18 cellular contexts compared by ENCODE assay signal in genomic region chr20:17720755-17721154, GRCh38. TPM values are rescaled to one million over a fixed set of nuclear protein-coding genes. Genes with fewer than 3 reads are reported as not detected.
DNase-seq lines count a peak whose midpoint lies in the region; ATAC-seq, FAIRE-seq and TF ChIP-seq lines count a peak whose summit lies in the region.
"Had no signal": no experiment of that assay in that cellular context is flagged by ENCODE, and none has a peak within 500 bp of the region (broad histone marks: within the 10 kb centered on the region; RNA-seq: fewer than 3 reads in every experiment).

No MANE protein-coding gene starts in this region.

- DNase-seq in Caco-2 (no peak), H9 (no peak), RPMI8226 (peak; percentile 81), left lung (no peak), GM12892 (ENCODE audit: insufficient read length) (no peak), NCI-H2029 treated with DMSO at 0.1 percent for 48 hours (lab: John Stamatoyannopoulos, UW) (no peak)
- no peak for DNase-seq in effector memory CD4-positive, alpha-beta T cell
- DNase-seq: AML-193; CD4-positive, alpha-beta T cell; DMS153; GF-D8; GM23248; H7; Karpas-422 had no signal

- no peak overlapping the region for H2AFZ ChIP-seq in H9 (ENCODE audit: low read length)
- H2AFZ ChIP-seq: GM23248 had no signal

- H3K23ac ChIP-seq in H9 (ENCODE audit: insufficient read length, low read depth, low read length), result no peak overlapping the region

- no CpG with 5 or more reads among the region's 4 CpGs for WGBS in H9 (ENCODE audit: extremely low coverage, insufficient read length, low lambda C conversion rate)

- H3T11ph ChIP-seq in H9 (ENCODE audit: low read length), result no peak overlapping the region

- TF ChIP-seq CTCF in Caco-2 (IDR thresholded peaks at IDR 0.05; ENCODE audit: insufficient read depth in 1 of 2, low read depth in 1 of 2, low read length in 1 of 2, severe bottlenecking in 1 of 2, unreplicated experiment in 1 of 2), result no peak
- no peak for TF ChIP-seq CTCF in H9 (conservative IDR thresholded peaks at IDR 0.05)
- no peak for TF ChIP-seq CTCF in left lung (IDR thresholded peaks at IDR 0.05)

- H3K27me3 ChIP-seq in Caco-2 (replicated peaks; ENCODE audit: control insufficient read depth, insufficient read depth, low read length) (no peaks in the 10 kb centered on the region), H9 (ENCODE audit: insufficient read depth, low read length) (no peaks in the 10 kb centered on the region), left lung (no peaks in the 10 kb centered on the region)
- no peaks in the 10 kb centered on the region for H3K27me3 ChIP-seq in effector memory CD4-positive, alpha-beta T cell (replicated peaks; ENCODE audit: control insufficient read depth, insufficient read depth, low read length, poor library complexity, severe bottlenecking)

- H2BK12ac ChIP-seq in H9 (ENCODE audit: insufficient read length, low read depth, low read length), result no peak overlapping the region

- no peak for TF ChIP-seq POLR2A in GM12892 (IDR thresholded peaks at IDR 0.05; ENCODE audit: low read depth, low read length)

- H3K9me3 Mint-ChIP-seq in Caco-2 (ENCODE audit: unreplicated experiment) (no peaks in the 10 kb centered on the region), H9 (no peaks in the 10 kb centered on the region; a peak in 2 of 5 replicates)
- H3K9me3 Mint-ChIP-seq: CD4-positive, alpha-beta T cell had no signal

- POLR2A ChIA-PET in Caco-2 (lab: Charles Lee), result no interaction called here

- no peak overlapping the region for H3K4me3 Mint-ChIP-seq in Caco-2 (ENCODE audit: unreplicated experiment)
- no peak overlapping the region for H3K4me3 Mint-ChIP-seq in H9
- H3K4me3 Mint-ChIP-seq: CD4-positive, alpha-beta T cell had no signal

- no TSS peak for BruUV-seq in Caco-2 (replicated peaks; lab: Mats Ljungman, UMichigan)

- no peak overlapping the region for H4K91ac ChIP-seq in H9 (ENCODE audit: insufficient read length, low read depth, low read length)

- no peak overlapping the region for H3K4ac ChIP-seq in H9 (ENCODE audit: low read depth, low read length)

- peaks cover 5% of the 10 kb centered on the region; the same call in 1 of the 2 replicates for H3K9me3 ChIP-seq in Caco-2
- no peaks in the 10 kb centered on the region for H3K9me3 ChIP-seq in H9 (ENCODE audit: control insufficient read depth, low read depth, low read length)
- no peaks in the 10 kb centered on the region for H3K9me3 ChIP-seq in left lung
- H3K9me3 ChIP-seq in effector memory CD4-positive, alpha-beta T cell (ENCODE audit: control insufficient read depth, low read length), result no peaks in the 10 kb centered on the region

- CTCF ChIA-PET in Caco-2 (lab: Charles Lee), result no interaction called here

- H3K79me2 ChIP-seq in H9 (ENCODE audit: insufficient read depth, low read length), result no peaks in the 10 kb centered on the region

- H3K27me3 Mint-ChIP-seq in Caco-2 (ENCODE audit: insufficient read depth, unreplicated experiment) (no peaks in the 10 kb centered on the region), H9 (ENCODE audit: low read depth) (peaks cover 10% of the 10 kb centered on the region)

- H2AK5ac ChIP-seq in H9 (ENCODE audit: insufficient read length, low read length), result no peak overlapping the region

- H3K4me1 ChIP-seq in Caco-2, result peaks cover 48% of the 10 kb centered on the region
- no peaks in the 10 kb centered on the region for H3K4me1 ChIP-seq in H9 (ENCODE audit: insufficient read depth, low read length)
- H3K4me1 ChIP-seq in left lung, result no peaks in the 10 kb centered on the region
- no peaks in the 10 kb centered on the region for H3K4me1 ChIP-seq in effector memory CD4-positive, alpha-beta T cell (ENCODE audit: control insufficient read depth, insufficient read depth, low read length, poor library complexity, severe bottlenecking)

- no peak overlapping the region for H2BK5ac ChIP-seq in H9 (ENCODE audit: insufficient read length, low read length)

- no peak overlapping the region for H3K18ac ChIP-seq in H9 (ENCODE audit: insufficient read length, low read depth, low read length)

- H3K36me3 Mint-ChIP-seq in Caco-2 (ENCODE audit: insufficient read depth, unreplicated experiment) (peaks cover 32% of the 10 kb centered on the region), H9 (ENCODE audit: insufficient read depth in 1 of 3, low read depth in 3 of 3) (no peaks in the 10 kb centered on the region)

- no peak overlapping the region for H3K9ac ChIP-seq in H9 (ENCODE audit: extremely low read depth, insufficient read length, low read length)
- H3K9ac ChIP-seq: GM23248 had no signal

- intact Hi-C loops in Caco-2 (cut with micrococcal nuclease; ENCODE audit: unreplicated experiment) (loop anchor here (1.0 kb wide), 2 partner anchors 11 to 36 kb away; no protein-coding TSS in a partner anchor), left lung (cut with DNase I) (no loop called here)

- H3K4me1 Mint-ChIP-seq in Caco-2 (ENCODE audit: low read depth, unreplicated experiment) (peaks cover 43% of the 10 kb centered on the region), H9 (no peaks in the 10 kb centered on the region)

- no peak overlapping the region for H3K4me2 ChIP-seq in H9 (ENCODE audit: insufficient read depth, insufficient read length, low read length)

- no peak overlapping the region for H4K8ac ChIP-seq in H9 (replicated peaks; ENCODE audit: insufficient read length, low read depth, low read length)

- no peak overlapping the region for H2BK120ac ChIP-seq in H9 (ENCODE audit: low read depth, low read length, poor library complexity, severe bottlenecking)

- FAIRE-seq in GM12892 (lab: Jason Lieb, UNC), result no peak
- FAIRE-seq: A204.1, GM19239 had no signal

- H4K5ac ChIP-seq in H9 (ENCODE audit: insufficient read length, low read depth, low read length), result no peak overlapping the region

- no peaks in the 10 kb centered on the region for H4K20me1 ChIP-seq in H9 (ENCODE audit: control insufficient read depth, insufficient read depth, insufficient read length)

- H3K4me3 ChIP-seq in Caco-2 (ENCODE audit: low read depth, low read length) (no peak overlapping the region), left lung (no peak overlapping the region)
- H3K4me3 ChIP-seq in effector memory CD4-positive, alpha-beta T cell (ENCODE audit: insufficient read depth, low read depth, low read length, poor library complexity, severe bottlenecking), result no peak overlapping the region
- H3K4me3 ChIP-seq: GM23248 had no signal

- no peaks in the 10 kb centered on the region for H3K36me3 ChIP-seq in Caco-2 (ENCODE audit: control insufficient read depth, insufficient read depth, low read length)
- H3K36me3 ChIP-seq in left lung, result no peaks in the 10 kb centered on the region
- H3K36me3 ChIP-seq in effector memory CD4-positive, alpha-beta T cell (ENCODE audit: control insufficient read depth, insufficient read depth, low read length), result no peaks in the 10 kb centered on the region

- no peak overlapping the region for H2BK20ac ChIP-seq in H9 (ENCODE audit: low read depth, low read length, poor library complexity, severe bottlenecking)

- H3K27ac Mint-ChIP-seq in Caco-2 (ENCODE audit: unreplicated experiment) (peak overlapping the region; percentile 95), H9 (no peak overlapping the region)
- H3K27ac Mint-ChIP-seq: CD4-positive, alpha-beta T cell had no signal

- no peak overlapping the region for H3K56ac ChIP-seq in H9 (ENCODE audit: insufficient read length, low read depth, low read length)

- no peaks in the 10 kb centered on the region for H3K79me1 ChIP-seq in H9 (ENCODE audit: insufficient read depth, low read depth, low read length, poor library complexity, severe bottlenecking)

- H3K14ac ChIP-seq in H9 (ENCODE audit: insufficient read depth, low read length), result 0 out of 2 replicates have a peak overlapping the region, but pooled peaks have one; percentile 50

- peak; percentile 5 for ATAC-seq in left lung

- no peak overlapping the region for H2BK15ac ChIP-seq in H9 (ENCODE audit: low read depth, low read length)

- H3K27ac ChIP-seq in H9 (ENCODE audit: insufficient read length, low read depth, low read length) (no peak overlapping the region), left lung (no peak overlapping the region)
- H3K27ac ChIP-seq in effector memory CD4-positive, alpha-beta T cell (ENCODE audit: insufficient read depth, low read length, poor library complexity, severe bottlenecking), result no peak overlapping the region
- H3K27ac ChIP-seq: C4-2B, GM23248 had no signal

- H3K23me2 ChIP-seq in H9 (ENCODE audit: insufficient read length, low read depth, low read length, poor library complexity, severe bottlenecking), result no peaks in the 10 kb centered on the region

RNA-seq across cellular contexts. Expression of gene BANF2, which starts 21.0 kb away (rescaled TPM):
- total RNA-seq in Caco-2 (2022) (2.1 and 3.0 TPM in 2 replicates), H9 (2021) (not detected in 2 replicates), left lung (not detected)
- polyA plus RNA-seq in GM12892 (2012; ENCODE audit: missing spikeins), result not detected
- total RNA-seq: CD4-positive, alpha-beta T cell; GM23248; H7 had no signal
- polyA plus RNA-seq: BJ, GM23248 had no signal

RNA-seq across cellular contexts. Expression of gene RRBP1, which starts 38.7 kb away (rescaled TPM):
- total RNA-seq in Caco-2 (2022) (665 and 758 TPM in 2 replicates), H9 (2021) (89.8 and 97.8 TPM in 2 replicates), left lung (100 to 1,000 TPM; 201 to 263 TPM)
- polyA plus RNA-seq in GM12892 (2012; ENCODE audit: missing spikeins), result 22.3 TPM
